ENCODE assay signal across 15 cellular contexts in the genomic region with DNA sequence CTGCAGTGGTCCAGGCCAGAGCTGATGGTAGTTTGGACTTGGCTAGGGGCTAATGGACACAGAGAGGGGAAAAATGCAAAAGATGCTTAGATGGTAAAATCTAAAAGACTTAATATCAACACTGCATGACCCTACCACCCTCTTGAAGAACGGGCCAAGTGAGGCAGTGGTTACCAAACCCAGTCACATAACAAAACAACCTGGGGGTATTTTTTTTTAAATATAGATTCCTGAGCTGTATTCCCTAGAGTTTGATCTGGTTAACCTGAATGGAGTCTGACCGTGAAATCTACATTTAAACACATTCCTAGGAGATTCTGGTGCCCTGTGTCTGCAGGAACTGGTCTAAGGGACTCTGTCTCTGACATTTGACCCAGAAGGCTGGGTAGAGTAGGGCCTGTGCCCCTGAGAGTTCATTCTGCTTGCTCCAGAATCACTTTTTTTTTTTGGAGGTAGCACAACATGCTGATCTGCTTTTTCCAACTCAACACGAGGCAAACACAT. TPM values are rescaled to one million over a fixed set of nuclear protein-coding genes. Genes with fewer than 3 reads are reported as not detected.
DNase-seq lines count a peak whose midpoint lies in the region; ATAC-seq and TF ChIP-seq lines count a peak whose summit lies in the region.
"Had no signal": no experiment of that assay in that cellular context is flagged by ENCODE, and none has a peak within 500 bp of the region (broad histone marks: within the 10 kb centered on the region; RNA-seq: fewer than 3 reads in every experiment).

No MANE protein-coding gene starts in this region.

- no peak overlapping the region for H3K27ac ChIP-seq in BLaER1
- H3K27ac ChIP-seq in SJSA1: peak overlapping the region; percentile 85
- peak overlapping the region; percentile 18 to 74 (median 53) for H3K27ac ChIP-seq in sigmoid colon
- H3K27ac ChIP-seq: vagina had no signal

- TF ChIP-seq CTCF in sigmoid colon (IDR thresholded peaks at IDR 0.05): no peak

- no peak for TF ChIP-seq EP300 in sigmoid colon (IDR thresholded peaks at IDR 0.05)

- H4K20me1 ChIP-seq in BLaER1: no peaks in the 10 kb centered on the region

- WGBS in sigmoid colon, 2 donors: 69 to 72% methylated on average over 3 of the region's 3 CpGs

- ATAC-seq in GM19397 (IDR thresholded peaks at IDR 0.05; ENCODE audit: unreplicated experiment): no peak

- intact Hi-C loops in sigmoid colon (cut with DNase I): no loop called here

- H3K9me3 ChIP-seq in BLaER1 (no peaks in the 10 kb centered on the region), SJSA1 (replicated peaks) (no peaks in the 10 kb centered on the region), sigmoid colon (no peaks in the 10 kb centered on the region)
- H3K9me3 ChIP-seq: vagina had no signal

- H3K27me3 ChIP-seq in BLaER1 (no peaks in the 10 kb centered on the region), SJSA1 (replicated peaks) (no peaks in the 10 kb centered on the region), sigmoid colon (no peaks in the 10 kb centered on the region)
- H3K27me3 ChIP-seq: vagina had no signal

- no peak overlapping the region for H3K9ac ChIP-seq in BLaER1

- H3K4me1 ChIP-seq in BLaER1: peaks cover 19% of the 10 kb centered on the region
- peaks cover 31% of the 10 kb centered on the region for H3K4me1 ChIP-seq in SJSA1 (replicated peaks)
- peaks cover 0 to 17% (median 15%) of the 10 kb centered on the region in 4 donors for H3K4me1 ChIP-seq in sigmoid colon

- H3K4me3 ChIP-seq in BLaER1 (no peak overlapping the region), SJSA1 (no peak overlapping the region), sigmoid colon (no peak overlapping the region)
- H3K4me3 ChIP-seq: vagina had no signal

- H3K36me3 ChIP-seq in BLaER1 (peaks cover 37% of the 10 kb centered on the region), SJSA1 (peaks cover 21% of the 10 kb centered on the region), sigmoid colon (peaks cover 11 to 37% (median 26%) of the 10 kb centered on the region in 4 donors)

- DNase-seq in SJSA1 (ENCODE audit: low read depth in 1 of 2, low spot score in 2 of 2): no peak
- DNase-seq in iris pigment epithelial cell (ENCODE audit: low read depth): peak; percentile 18
- DNase-seq in sigmoid colon: no peak
- DNase-seq in activated T-cell treated with anti-CD3 and anti-CD28 coated beads, Interleukin-2, amount 50 U/mL, for 48 hours: no peak
- no peak for DNase-seq in RKO (ENCODE audit: low spot score)
- no peak for DNase-seq in dermis blood vessel endothelial cell
- DNase-seq: activated CD4-positive, CD25-positive, alpha-beta regulatory T cell; activated T-cell treated with anti-CD3 and anti-CD28 coated beads, Interleukin-2, amount 50 U/mL, for 1 hour; DND-41; NCI-H1436 treated with DMSO at 0.1 percent for 48 hours; NCI-H526 treated with DMSO at 0.1 percent for 48 hours; right cardiac atrium had no signal

- TF ChIP-seq POLR2A in sigmoid colon (IDR thresholded peaks at IDR 0.05): no peak

- peak overlapping the region; percentile 50 for H3K4me2 ChIP-seq in BLaER1

RNA-seq across cellular contexts. Expression of a gene that starts 15.7 kb away (rescaled TPM):
- total RNA-seq in SJSA1 (2014; rRNA removed; shearing (Covaris generic)): 7.1 and 7.3 TPM in 2 replicates
- total RNA-seq in sigmoid colon: 10 to 100 TPM; 17.4 to 20.4 (median 18.7) TPM
- polyA plus RNA-seq in sigmoid colon: 10 to 100 TPM in 2 of 3 donors, 1 to 10 TPM in 1; 9.5 to 18.0 (median 12.3) TPM
- total RNA-seq in dermis blood vessel endothelial cell: 14.3 and 19.3 TPM in 2 replicates

RNA-seq across cellular contexts. Expression of a gene that starts 24.8 kb away (rescaled TPM):
- 282 and 328 TPM in 2 replicates for total RNA-seq in SJSA1 (2014; rRNA removed; shearing (Covaris generic))
- total RNA-seq in sigmoid colon: 100 to 1,000 TPM; 115 to 192 (median 164) TPM
- polyA plus RNA-seq in sigmoid colon: 100 to 1,000 TPM; 136 to 274 (median 160) TPM
- total RNA-seq in dermis blood vessel endothelial cell: 270 and 389 TPM in 2 replicates

RNA-seq across cellular contexts. Expression of a gene that starts 30.4 kb away (rescaled TPM):
- total RNA-seq in SJSA1 (2014; rRNA removed; shearing (Covaris generic)): not detected in 2 replicates
- total RNA-seq in sigmoid colon (not detected), dermis blood vessel endothelial cell (not detected in 2 replicates)
- polyA plus RNA-seq in sigmoid colon: not detected
- total RNA-seq: right cardiac atrium, vagina had no signal
- polyA plus RNA-seq: right cardiac atrium had no signal
